8 cellular contexts compared by ENCODE assay signal in the genomic region with DNA sequence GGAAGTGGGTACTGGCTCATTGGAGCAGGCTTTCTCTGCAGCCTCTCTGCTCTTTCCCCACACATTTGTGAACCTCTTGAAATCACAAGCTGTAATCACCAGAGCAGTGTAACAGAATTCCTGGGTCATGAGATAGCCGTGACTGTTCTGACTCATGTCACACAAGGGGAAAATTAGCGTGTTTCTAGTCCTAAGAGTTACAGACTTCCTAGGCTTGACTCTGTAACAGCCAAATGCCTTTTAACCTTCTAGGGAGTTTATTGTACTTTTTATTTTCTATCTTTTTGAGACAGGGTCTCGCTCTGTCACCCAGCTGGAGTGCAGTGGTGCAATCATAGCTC. TPM values are rescaled to one million over a fixed set of nuclear protein-coding genes. Genes with fewer than 3 reads are reported as not detected.
DNase-seq lines count a peak whose midpoint lies in the region; ATAC-seq and TF ChIP-seq lines count a peak whose summit lies in the region.

No MANE protein-coding gene starts in this region.

- 51 to 60% methylated on average over 3 of the region's 3 CpGs for WGBS in upper lobe of left lung, 2 donors

- TF ChIP-seq CTCF in HFFc6 (IDR thresholded peaks at IDR 0.05) (no peak), kidney epithelial cell (IDR thresholded peaks at IDR 0.05; ENCODE audit: insufficient read depth, low read length, poor library complexity, severe bottlenecking) (no peak), upper lobe of left lung (IDR thresholded peaks at IDR 0.05) (no peak)

- TF ChIP-seq POLR2A in upper lobe of left lung (IDR thresholded peaks at IDR 0.05): peak in 1 of 4 donors; percentile 40

- H3K4me3 ChIP-seq in kidney epithelial cell (ENCODE audit: low read depth, low read length) (no peak overlapping the region), upper lobe of left lung (no peak overlapping the region)

- H3K27ac Mint-ChIP-seq in HFFc6: peak overlapping the region; percentile 93
- peak overlapping the region in 1 of 2 donors; percentile 73 for H3K27ac Mint-ChIP-seq in activated naive CD4-positive, alpha-beta T cell treated with anti-CD3 and anti-CD28 coated beads, Interleukin-2, amount 50 U/mL, for 72 hours

- no peaks in the 10 kb centered on the region for H3K27me3 Mint-ChIP-seq in HFFc6 (ENCODE audit: insufficient read depth)

- H3K36me3 ChIP-seq in kidney epithelial cell (ENCODE audit: control insufficient read depth, insufficient read depth, low read length): no peaks in the 10 kb centered on the region
- peaks cover 0 to 6% (median 2%) of the 10 kb centered on the region in 4 donors for H3K36me3 ChIP-seq in upper lobe of left lung

- peaks cover 71% of the 10 kb centered on the region for H3K4me1 Mint-ChIP-seq in HFFc6 (ENCODE audit: low read depth)

- H3K9me3 Mint-ChIP-seq in HFFc6: no peaks in the 10 kb centered on the region
- no peaks in the 10 kb centered on the region for H3K9me3 Mint-ChIP-seq in activated naive CD4-positive, alpha-beta T cell treated with anti-CD3 and anti-CD28 coated beads, Interleukin-2, amount 50 U/mL, for 72 hours

- TF ChIP-seq EP300 in upper lobe of left lung (IDR thresholded peaks at IDR 0.05): peak in 1 of 4 donors; percentile 91

- peak overlapping the region; percentile 67 for H3K4me3 Mint-ChIP-seq in HFFc6

- DNase-seq in A172 (ENCODE audit: low spot score): peak; percentile 84
- peak; percentile 95 for DNase-seq in HFFc6
- peak; percentile 97 for DNase-seq in amniotic epithelial cell (ENCODE audit: low read depth)
- DNase-seq in kidney epithelial cell (ENCODE audit: low read depth): peak; percentile 97
- peak in 1 of 2 donors; percentile 69 for DNase-seq in upper lobe of left lung
- DNase-seq in NCI-H146 (lab: John Stamatoyannopoulos, UW): no peak
- DNase-seq in activated naive CD4-positive, alpha-beta T cell treated with anti-CD3 and anti-CD28 coated beads, Interleukin-2, amount 50 U/mL, for 72 hours (ENCODE audit: low spot score in 2 of 2): no peak

- peak; percentile 85 to 88 for ATAC-seq in upper lobe of left lung (ENCODE audit: low FRiP score in 2 of 2)
- ATAC-seq in activated CD4-positive, CD25-positive, alpha-beta regulatory T cell treated with anti-CD3 and anti-CD28 coated beads, Interleukin-2, amount 50 U/mL, for 24 hours: no peak
- no peak for ATAC-seq in activated naive CD4-positive, alpha-beta T cell treated with anti-CD3 and anti-CD28 coated beads, Interleukin-2, amount 50 U/mL, for 72 hours

- peaks cover 35% of the 10 kb centered on the region for H3K36me3 Mint-ChIP-seq in HFFc6 (ENCODE audit: low read depth)
- H3K36me3 Mint-ChIP-seq in activated naive CD4-positive, alpha-beta T cell treated with anti-CD3 and anti-CD28 coated beads, Interleukin-2, amount 50 U/mL, for 72 hours: peaks cover 0 to 4% of the 10 kb centered on the region in 2 donors

- peak overlapping the region; percentile 63 to 71 (median 66) for H3K27ac ChIP-seq in upper lobe of left lung

- no peaks in the 10 kb centered on the region for H3K9me3 ChIP-seq in upper lobe of left lung

- peaks cover 47 to 62% (median 55%) of the 10 kb centered on the region in 4 donors for H3K4me1 ChIP-seq in upper lobe of left lung

- H3K27me3 ChIP-seq in kidney epithelial cell (ENCODE audit: control insufficient read depth, insufficient read depth, low read length) (no peaks in the 10 kb centered on the region), upper lobe of left lung (no peaks in the 10 kb centered on the region)

RNA-seq across cellular contexts. Expression of a gene that starts 54.7 kb away (rescaled TPM):
- 10.3 and 10.6 TPM in 2 replicates for total RNA-seq in A172 (2014; rRNA removed; shearing (Covaris generic))
- total RNA-seq in HFFc6 (2021; fragmentation: NEBNext Ultra II Directional; extraction: Animal tissue kit (Norgen Biotek cat#: 25700)): 10 to 100 TPM; 50.6 to 54.3 (median 52.3) TPM
- total RNA-seq in kidney epithelial cell (40.6 and 41.7 TPM in 2 replicates), upper lobe of left lung (100 to 1,000 TPM in 1 of 6 donors, 10 to 100 TPM in 5; 46.7 to 107 (median 74.7) TPM)
- total RNA-seq in activated naive CD4-positive, alpha-beta T cell treated with anti-CD3 and anti-CD28 coated beads, Interleukin-2, amount 50 U/mL, for 72 hours: 10 to 100 TPM; 19.1 to 33.1 TPM

Comparison
In these comparisons a context has a peak if more than half of its experiments do, and no peak if none do; other contexts are left out.
1. DNase-seq: peak in A172 (single experiment), HFFc6 (single experiment), amniotic epithelial cell (single experiment) and kidney epithelial cell (single experiment); none in NCI-H146 (single experiment) and activated naive CD4-positive, alpha-beta T cell treated with anti-CD3 and anti-CD28 coated beads, Interleukin-2, amount 50 U/mL, for 72 hours (0 of 2).
2. ATAC-seq: peak in upper lobe of left lung (2 of 2); none in activated CD4-positive, CD25-positive, alpha-beta regulatory T cell treated with anti-CD3 and anti-CD28 coated beads, Interleukin-2, amount 50 U/mL, for 24 hours (0 of 2) and activated naive CD4-positive, alpha-beta T cell treated with anti-CD3 and anti-CD28 coated beads, Interleukin-2, amount 50 U/mL, for 72 hours (0 of 2).